8 cellular contexts compared by ENCODE assay signal in genomic region chr10:68333452-68333851, GRCh38. TPM values are rescaled to one million over a fixed set of nuclear protein-coding genes. Genes with fewer than 3 reads are reported as not detected.
DNase-seq lines count a peak whose midpoint lies in the region; FAIRE-seq and TF ChIP-seq lines count a peak whose summit lies in the region.

No MANE protein-coding gene starts in this region.

- H3K9ac ChIP-seq in BLaER1 (peak overlapping the region; percentile 100), duodenal mucosa (ENCODE audit: low read depth in 1 of 2, low read length in 2 of 2) (peak overlapping the region; percentile 94 to 99)

- H3K4me2 ChIP-seq in BLaER1 = peak overlapping the region; percentile 83

- peaks cover 4% of the 10 kb centered on the region for H3K27me3 Mint-ChIP-seq in nephron progenitor cell (ENCODE audit: low read depth, poor library complexity)

- DNase-seq in MG63 (no peak), nephron progenitor cell (no peak), RCC 7860 (ENCODE audit: low spot score) (no peak), NCI-H774 (lab: John Stamatoyannopoulos, UW) (no peak)
- DNase-seq in activated CD4-positive, CD25-positive, alpha-beta regulatory T cell treated with anti-CD3 and anti-CD28 coated beads, Interleukin-2, amount 50 U/mL, for 72 hours = no peak
- no peak for DNase-seq in effector CD4-positive, alpha-beta T cell

- H3K9me3 ChIP-seq in BLaER1 (no peaks in the 10 kb centered on the region), MG63 (no peaks in the 10 kb centered on the region), duodenal mucosa (ENCODE audit: control insufficient read depth in 1 of 2, low read length in 2 of 2) (no peaks in the 10 kb centered on the region)

- peak overlapping the region; percentile 100 for H3K27ac Mint-ChIP-seq in nephron progenitor cell

- H4K20me1 ChIP-seq in BLaER1 = peaks cover 59% of the 10 kb centered on the region

- FAIRE-seq in RCC 7860 (lab: Jason Lieb, UNC) = no peak

- H3K9me3 Mint-ChIP-seq in nephron progenitor cell = no peaks in the 10 kb centered on the region

- no peaks in the 10 kb centered on the region for H3K27me3 ChIP-seq in BLaER1
- no peaks in the 10 kb centered on the region for H3K27me3 ChIP-seq in MG63
- H3K27me3 ChIP-seq in duodenal mucosa (ENCODE audit: control insufficient read depth in 1 of 2, insufficient read depth in 2 of 2, low read length in 2 of 2) = no peaks in the 10 kb centered on the region

- H3K4me1 ChIP-seq in BLaER1 = peaks cover 48% of the 10 kb centered on the region
- peaks cover 44 to 49% of the 10 kb centered on the region in 2 donors for H3K4me1 ChIP-seq in duodenal mucosa (ENCODE audit: control insufficient read depth in 1 of 2, insufficient read depth in 2 of 2, low read length in 2 of 2)

- TF ChIP-seq CTCF in nephron progenitor cell (IDR thresholded peaks at IDR 0.05) = no peak

- H3K4me3 ChIP-seq in BLaER1 (peak overlapping the region; percentile 88), MG63 (peak overlapping the region; percentile 93), duodenal mucosa (ENCODE audit: low read depth in 1 of 2, low read length in 2 of 2) (peak overlapping the region; percentile 91 to 94)

- H3K36me3 ChIP-seq in BLaER1 = peaks cover 24% of the 10 kb centered on the region
- H3K36me3 ChIP-seq in MG63 = peaks cover 61% of the 10 kb centered on the region
- H3K36me3 ChIP-seq in duodenal mucosa (ENCODE audit: control insufficient read depth in 1 of 2, insufficient read depth in 2 of 2, low read length in 2 of 2) = peaks cover 3% of the 10 kb centered on the region in 2 donors

- H3K27ac ChIP-seq in BLaER1 (peak overlapping the region; percentile 100), duodenal mucosa (ENCODE audit: low read depth, low read length) (peak overlapping the region; percentile 95)

- peaks cover 24% of the 10 kb centered on the region for H3K36me3 Mint-ChIP-seq in nephron progenitor cell (ENCODE audit: low read depth)

- peaks cover 67% of the 10 kb centered on the region for H3K4me1 Mint-ChIP-seq in nephron progenitor cell

- peak overlapping the region; percentile 98 for H3K4me3 Mint-ChIP-seq in nephron progenitor cell

RNA-seq across cellular contexts. Expression of gene PBLD, which starts 0.7 kb away (rescaled TPM):
- total RNA-seq in MG63 (2014; rRNA removed; shearing (Covaris generic); ENCODE audit: low replicate concordance) = 2.5 and 3.4 TPM in 2 replicates

RNA-seq across cellular contexts. Expression of gene HNRNPH3, which starts 1.6 kb away (rescaled TPM):
- 29.8 and 50.1 TPM in 2 replicates for total RNA-seq in MG63 (2014; rRNA removed; shearing (Covaris generic); ENCODE audit: low replicate concordance)
